ENCODE assay signal across 1 cellular context in the genomic region with DNA sequence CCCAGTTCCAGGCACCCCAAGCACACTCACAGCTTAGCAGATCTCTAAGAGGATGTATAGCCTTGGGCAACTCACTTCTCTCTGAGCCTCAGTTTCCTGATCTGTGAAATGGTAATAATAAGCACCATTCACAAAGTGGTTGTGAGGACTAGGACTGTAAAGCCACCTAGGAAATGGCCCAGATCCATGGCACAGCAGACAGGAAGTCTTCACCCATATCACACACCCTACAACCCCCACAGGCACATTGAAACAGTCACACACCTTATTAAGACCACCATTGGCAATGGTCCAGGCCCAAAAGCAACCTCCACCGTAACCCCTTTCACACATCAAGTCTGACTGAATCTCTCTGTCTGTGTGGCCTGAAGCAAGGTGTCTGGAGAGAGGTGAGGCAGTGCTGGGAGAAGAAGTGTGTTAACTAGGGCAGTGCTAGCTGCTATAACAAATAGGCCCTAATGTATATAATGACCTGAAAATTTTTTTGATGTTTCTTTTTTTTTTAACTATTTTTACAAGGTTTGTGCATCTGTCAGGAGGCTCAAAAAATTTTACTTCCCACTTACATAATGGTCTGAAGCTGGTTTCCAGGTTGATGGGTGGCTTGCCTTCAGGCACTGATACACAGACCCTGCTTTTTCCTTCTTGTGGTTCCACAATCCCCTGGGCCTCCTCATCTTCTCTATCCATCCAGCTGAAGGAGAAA.
TF ChIP-seq lines count a peak whose summit lies in the region.

No MANE protein-coding gene starts in this region.

TF ChIP-seq in HepG2, 621 proteins besides CTCF, POLR2A, EP300 and RAD21:
- TF ChIP-seq ZNF253 (CRISPR knock-in tag; IDR thresholded peaks at IDR 0.05; ENCODE audit: borderline replicate concordance) (0 out of 2 replicates have a peak, but pooled peaks have one; percentile 25), ZNF629 (CRISPR knock-in tag; conservative IDR thresholded peaks at IDR 0.05) (peak; percentile 84), ZNF354B (CRISPR knock-in tag; IDR thresholded peaks at IDR 0.05) (no peak), ZNF883 (CRISPR knock-in tag; IDR thresholded peaks at IDR 0.05; ENCODE audit: not compliant biosample characterization) (no peak), MTF1 (CRISPR knock-in tag; IDR thresholded peaks at IDR 0.05) (no peak), ESRRA (CRISPR knock-in tag; IDR thresholded peaks at IDR 0.05; ENCODE audit: low read depth) (no peak), ZNF12 (CRISPR knock-in tag; IDR thresholded peaks at IDR 0.05) (peak; percentile 100), THAP11 (CRISPR knock-in tag; IDR thresholded peaks at IDR 0.05) (no peak), SIX4 (CRISPR knock-in tag; IDR thresholded peaks at IDR 0.05) (no peak), FOXJ3 (CRISPR knock-in tag; IDR thresholded peaks at IDR 0.05; ENCODE audit: borderline replicate concordance) (no peak), RBAK (CRISPR knock-in tag; IDR thresholded peaks at IDR 0.05) (no peak), ZMYM3 (CRISPR knock-in tag; IDR thresholded peaks at IDR 0.05) (0 out of 2 replicates have a peak, but pooled peaks have one; percentile 42), ZNF260 (CRISPR knock-in tag; IDR thresholded peaks at IDR 0.05; ENCODE audit: borderline replicate concordance, low read depth) (no peak), ZNF34 (CRISPR knock-in tag; IDR thresholded peaks at IDR 0.05; ENCODE audit: borderline replicate concordance) (no peak), ZSCAN31 (CRISPR knock-in tag; IDR thresholded peaks at IDR 0.05; ENCODE audit: low read depth) (no peak), CHD4 (IDR thresholded peaks at IDR 0.05; ENCODE audit: borderline replicate concordance, low read length) (no peak), SIX1 (CRISPR knock-in tag; IDR thresholded peaks at IDR 0.05; ENCODE audit: borderline replicate concordance) (no peak)
- TF ChIP-seq, protein P1, sequence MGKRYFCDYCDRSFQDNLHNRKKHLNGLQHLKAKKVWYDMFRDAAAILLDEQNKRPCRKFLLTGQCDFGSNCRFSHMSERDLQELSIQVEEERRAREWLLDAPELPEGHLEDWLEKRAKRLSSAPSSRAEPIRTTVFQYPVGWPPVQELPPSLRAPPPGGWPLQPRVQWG (CRISPR knock-in tag; IDR thresholded peaks at IDR 0.05; ENCODE audit: borderline replicate concordance, low read depth) = no peak
TF ChIP-seq in HepG2: peak in this region for 4.
